Comparison of ENCODE assay signal across 1 cellular context in the genomic region with DNA sequence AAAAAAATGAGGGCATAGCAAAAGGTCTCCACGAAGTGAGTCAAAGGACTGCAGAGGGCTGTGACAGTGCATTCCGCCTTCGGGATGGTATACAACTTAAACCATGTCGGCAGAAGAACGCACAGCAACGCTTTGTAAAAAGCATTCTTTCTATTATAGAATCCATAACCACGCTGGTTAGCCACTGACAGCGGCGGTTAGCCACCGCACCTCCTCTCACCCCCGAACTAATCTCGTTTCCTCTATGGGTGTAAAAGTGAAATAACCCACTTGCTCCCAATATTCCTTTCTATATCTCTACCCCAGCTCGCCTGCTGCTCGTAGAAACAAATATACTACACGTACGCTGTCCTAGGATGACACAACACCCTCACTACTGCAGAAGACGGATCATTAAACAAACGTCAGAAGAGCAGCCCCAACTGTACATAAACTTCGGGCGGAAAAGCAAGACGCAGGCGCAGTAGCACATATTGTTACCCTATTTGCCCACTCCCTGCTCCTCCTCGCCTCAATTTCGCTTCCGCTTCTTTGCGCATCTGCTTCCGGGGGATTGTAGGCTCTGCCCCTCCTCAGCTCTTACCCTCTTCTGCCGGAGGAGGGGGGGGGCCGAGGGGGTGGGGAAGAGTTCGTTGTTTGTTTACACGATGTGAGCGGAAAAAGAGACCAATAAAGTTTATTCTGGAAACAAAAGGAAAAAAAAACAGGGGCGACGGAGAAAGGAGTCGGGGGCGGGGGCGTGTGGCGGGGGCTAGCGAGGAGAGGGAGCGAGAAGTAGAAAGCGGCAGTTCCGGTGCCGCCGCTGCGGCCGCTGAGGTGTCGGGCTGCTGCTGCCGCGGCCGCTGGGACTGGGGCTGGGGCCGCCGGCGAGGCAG.
A peak's percentile ranks its signal among the peaks of the same experiment; 100 is the strongest.
TF ChIP-seq lines count a peak whose summit lies in the region.

A gene (plus strand): TSS at position 787 of the 875 bp plus-strand sequence. CDS start 50,469 bp downstream, outside the sequence.

TF ChIP-seq in HEK293, 187 proteins besides CTCF, POLR2A, EP300 and RAD21 (continued from another document and continues in another):
- TF ChIP-seq, protein P1, sequence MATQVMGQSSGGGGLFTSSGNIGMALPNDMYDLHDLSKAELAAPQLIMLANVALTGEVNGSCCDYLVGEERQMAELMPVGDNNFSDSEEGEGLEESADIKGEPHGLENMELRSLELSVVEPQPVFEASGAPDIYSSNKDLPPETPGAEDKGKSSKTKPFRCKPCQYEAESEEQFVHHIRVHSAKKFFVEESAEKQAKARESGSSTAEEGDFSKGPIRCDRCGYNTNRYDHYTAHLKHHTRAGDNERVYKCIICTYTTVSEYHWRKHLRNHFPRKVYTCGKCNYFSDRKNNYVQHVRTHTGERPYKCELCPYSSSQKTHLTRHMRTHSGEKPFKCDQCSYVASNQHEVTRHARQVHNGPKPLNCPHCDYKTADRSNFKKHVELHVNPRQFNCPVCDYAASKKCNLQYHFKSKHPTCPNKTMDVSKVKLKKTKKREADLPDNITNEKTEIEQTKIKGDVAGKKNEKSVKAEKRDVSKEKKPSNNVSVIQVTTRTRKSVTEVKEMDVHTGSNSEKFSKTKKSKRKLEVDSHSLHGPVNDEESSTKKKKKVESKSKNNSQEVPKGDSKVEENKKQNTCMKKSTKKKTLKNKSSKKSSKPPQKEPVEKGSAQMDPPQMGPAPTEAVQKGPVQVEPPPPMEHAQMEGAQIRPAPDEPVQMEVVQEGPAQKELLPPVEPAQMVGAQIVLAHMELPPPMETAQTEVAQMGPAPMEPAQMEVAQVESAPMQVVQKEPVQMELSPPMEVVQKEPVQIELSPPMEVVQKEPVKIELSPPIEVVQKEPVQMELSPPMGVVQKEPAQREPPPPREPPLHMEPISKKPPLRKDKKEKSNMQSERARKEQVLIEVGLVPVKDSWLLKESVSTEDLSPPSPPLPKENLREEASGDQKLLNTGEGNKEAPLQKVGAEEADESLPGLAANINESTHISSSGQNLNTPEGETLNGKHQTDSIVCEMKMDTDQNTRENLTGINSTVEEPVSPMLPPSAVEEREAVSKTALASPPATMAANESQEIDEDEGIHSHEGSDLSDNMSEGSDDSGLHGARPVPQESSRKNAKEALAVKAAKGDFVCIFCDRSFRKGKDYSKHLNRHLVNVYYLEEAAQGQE (tag by site-specific recombination; IDR thresholded peaks at IDR 0.05): 0 out of 2 replicates have a peak, but pooled peaks have one; percentile 11
- TF ChIP-seq ZNF311 (tag by site-specific recombination; IDR thresholded peaks at IDR 0.05; ENCODE audit: borderline replicate concordance): no peak
- TF ChIP-seq ZNF561 (tag by site-specific recombination; IDR thresholded peaks at IDR 0.05; ENCODE audit: borderline replicate concordance): peak; percentile 74; the same call in 1 of the 2 replicates
- TF ChIP-seq ZNF660 (tag by site-specific recombination; IDR thresholded peaks at IDR 0.05): no peak; the same call in 1 of the 2 replicates
- TF ChIP-seq ZNF501 (tag by site-specific recombination; IDR thresholded peaks at IDR 0.05): no peak; the same call in 1 of the 2 replicates
- TF ChIP-seq, protein P2, sequence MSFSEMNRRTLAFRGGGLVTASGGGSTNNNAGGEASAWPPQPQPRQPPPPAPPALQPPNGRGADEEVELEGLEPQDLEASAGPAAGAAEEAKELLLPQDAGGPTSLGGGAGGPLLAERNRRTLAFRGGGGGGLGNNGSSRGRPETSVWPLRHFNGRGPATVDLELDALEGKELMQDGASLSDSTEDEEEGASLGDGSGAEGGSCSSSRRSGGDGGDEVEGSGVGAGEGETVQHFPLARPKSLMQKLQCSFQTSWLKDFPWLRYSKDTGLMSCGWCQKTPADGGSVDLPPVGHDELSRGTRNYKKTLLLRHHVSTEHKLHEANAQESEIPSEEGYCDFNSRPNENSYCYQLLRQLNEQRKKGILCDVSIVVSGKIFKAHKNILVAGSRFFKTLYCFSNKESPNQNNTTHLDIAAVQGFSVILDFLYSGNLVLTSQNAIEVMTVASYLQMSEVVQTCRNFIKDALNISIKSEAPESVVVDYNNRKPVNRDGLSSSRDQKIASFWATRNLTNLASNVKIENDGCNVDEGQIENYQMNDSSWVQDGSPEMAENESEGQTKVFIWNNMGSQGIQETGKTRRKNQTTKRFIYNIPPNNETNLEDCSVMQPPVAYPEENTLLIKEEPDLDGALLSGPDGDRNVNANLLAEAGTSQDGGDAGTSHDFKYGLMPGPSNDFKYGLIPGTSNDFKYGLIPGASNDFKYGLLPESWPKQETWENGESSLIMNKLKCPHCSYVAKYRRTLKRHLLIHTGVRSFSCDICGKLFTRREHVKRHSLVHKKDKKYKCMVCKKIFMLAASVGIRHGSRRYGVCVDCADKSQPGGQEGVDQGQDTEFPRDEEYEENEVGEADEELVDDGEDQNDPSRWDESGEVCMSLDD (tag by site-specific recombination; IDR thresholded peaks at IDR 0.05): peak; percentile 71
- peak; percentile 27; the same call in 1 of the 2 replicates for TF ChIP-seq KLF9 (tag by site-specific recombination; IDR thresholded peaks at IDR 0.05; ENCODE audit: low read depth)
- TF ChIP-seq ZNF324 (tag by site-specific recombination; IDR thresholded peaks at IDR 0.05): 0 out of 2 replicates have a peak, but pooled peaks have one; percentile 7
- no peak for TF ChIP-seq ZNF211 (tag by site-specific recombination; IDR thresholded peaks at IDR 0.05; ENCODE audit: low read depth)
- TF ChIP-seq, protein P3, sequence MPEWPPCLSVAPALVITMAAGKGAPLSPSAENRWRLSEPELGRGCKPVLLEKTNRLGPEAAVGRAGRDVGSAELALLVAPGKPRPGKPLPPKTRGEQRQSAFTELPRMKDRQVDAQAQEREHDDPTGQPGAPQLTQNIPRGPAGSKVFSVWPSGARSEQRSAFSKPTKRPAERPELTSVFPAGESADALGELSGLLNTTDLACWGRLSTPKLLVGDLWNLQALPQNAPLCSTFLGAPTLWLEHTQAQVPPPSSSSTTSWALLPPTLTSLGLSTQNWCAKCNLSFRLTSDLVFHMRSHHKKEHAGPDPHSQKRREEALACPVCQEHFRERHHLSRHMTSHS (tag by site-specific recombination; IDR thresholded peaks at IDR 0.05): no peak
- TF ChIP-seq ZNF624 (tag by site-specific recombination; IDR thresholded peaks at IDR 0.05): no peak
- no peak for TF ChIP-seq ZNF214 (tag by site-specific recombination; IDR thresholded peaks at IDR 0.05; ENCODE audit: borderline replicate concordance)
- TF ChIP-seq KLF7 (tag by site-specific recombination; IDR thresholded peaks at IDR 0.05; ENCODE audit: borderline replicate concordance): no peak
- TF ChIP-seq, protein P4, sequence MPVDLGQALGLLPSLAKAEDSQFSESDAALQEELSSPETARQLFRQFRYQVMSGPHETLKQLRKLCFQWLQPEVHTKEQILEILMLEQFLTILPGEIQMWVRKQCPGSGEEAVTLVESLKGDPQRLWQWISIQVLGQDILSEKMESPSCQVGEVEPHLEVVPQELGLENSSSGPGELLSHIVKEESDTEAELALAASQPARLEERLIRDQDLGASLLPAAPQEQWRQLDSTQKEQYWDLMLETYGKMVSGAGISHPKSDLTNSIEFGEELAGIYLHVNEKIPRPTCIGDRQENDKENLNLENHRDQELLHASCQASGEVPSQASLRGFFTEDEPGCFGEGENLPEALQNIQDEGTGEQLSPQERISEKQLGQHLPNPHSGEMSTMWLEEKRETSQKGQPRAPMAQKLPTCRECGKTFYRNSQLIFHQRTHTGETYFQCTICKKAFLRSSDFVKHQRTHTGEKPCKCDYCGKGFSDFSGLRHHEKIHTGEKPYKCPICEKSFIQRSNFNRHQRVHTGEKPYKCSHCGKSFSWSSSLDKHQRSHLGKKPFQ (tag by site-specific recombination; IDR thresholded peaks at IDR 0.05): no peak
- no peak for TF ChIP-seq ZNF654 (tag by site-specific recombination; IDR thresholded peaks at IDR 0.05; ENCODE audit: low read depth)
- TF ChIP-seq HOXA7 (CRISPR knock-in tag; IDR thresholded peaks at IDR 0.05; ENCODE audit: borderline replicate concordance): no peak
- TF ChIP-seq ZNF843 (tag by site-specific recombination; IDR thresholded peaks at IDR 0.05): no peak
- TF ChIP-seq RBAK (tag by site-specific recombination; IDR thresholded peaks at IDR 0.05): no peak
- peak; percentile 95 for TF ChIP-seq ZBTB21 (tag by site-specific recombination; IDR thresholded peaks at IDR 0.05)
- TF ChIP-seq, protein P5, sequence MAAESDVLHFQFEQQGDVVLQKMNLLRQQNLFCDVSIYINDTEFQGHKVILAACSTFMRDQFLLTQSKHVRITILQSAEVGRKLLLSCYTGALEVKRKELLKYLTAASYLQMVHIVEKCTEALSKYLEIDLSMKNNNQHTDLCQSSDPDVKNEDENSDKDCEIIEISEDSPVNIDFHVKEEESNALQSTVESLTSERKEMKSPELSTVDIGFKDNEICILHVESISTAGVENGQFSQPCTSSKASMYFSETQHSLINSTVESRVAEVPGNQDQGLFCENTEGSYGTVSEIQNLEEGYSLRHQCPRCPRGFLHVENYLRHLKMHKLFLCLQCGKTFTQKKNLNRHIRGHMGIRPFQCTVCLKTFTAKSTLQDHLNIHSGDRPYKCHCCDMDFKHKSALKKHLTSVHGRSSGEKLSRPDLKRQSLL (tag by site-specific recombination; IDR thresholded peaks at IDR 0.05): no peak
- TF ChIP-seq ZNF791 (tag by site-specific recombination; IDR thresholded peaks at IDR 0.05): no peak
- peak; percentile 36; the same call in 1 of the 2 replicates for TF ChIP-seq ZNF335 (tag by site-specific recombination; conservative IDR thresholded peaks at IDR 0.05)
- TF ChIP-seq ZNF394 (tag by site-specific recombination; IDR thresholded peaks at IDR 0.05; ENCODE audit: borderline replicate concordance): peak; percentile 42; the same call in 1 of the 2 replicates
- TF ChIP-seq FEZF1 (tag by site-specific recombination; IDR thresholded peaks at IDR 0.05): no peak
- no peak for TF ChIP-seq ZNF677 (tag by site-specific recombination; IDR thresholded peaks at IDR 0.05)
- TF ChIP-seq ZNF140 (tag by site-specific recombination; IDR thresholded peaks at IDR 0.05): no peak
- peak; percentile 40 for TF ChIP-seq ZBTB17 (tag by site-specific recombination; IDR thresholded peaks at IDR 0.05)
- TF ChIP-seq ZSCAN30 (tag by site-specific recombination; IDR thresholded peaks at IDR 0.05): 0 out of 2 replicates have a peak, but pooled peaks have one; percentile 8
- TF ChIP-seq, protein P6, sequence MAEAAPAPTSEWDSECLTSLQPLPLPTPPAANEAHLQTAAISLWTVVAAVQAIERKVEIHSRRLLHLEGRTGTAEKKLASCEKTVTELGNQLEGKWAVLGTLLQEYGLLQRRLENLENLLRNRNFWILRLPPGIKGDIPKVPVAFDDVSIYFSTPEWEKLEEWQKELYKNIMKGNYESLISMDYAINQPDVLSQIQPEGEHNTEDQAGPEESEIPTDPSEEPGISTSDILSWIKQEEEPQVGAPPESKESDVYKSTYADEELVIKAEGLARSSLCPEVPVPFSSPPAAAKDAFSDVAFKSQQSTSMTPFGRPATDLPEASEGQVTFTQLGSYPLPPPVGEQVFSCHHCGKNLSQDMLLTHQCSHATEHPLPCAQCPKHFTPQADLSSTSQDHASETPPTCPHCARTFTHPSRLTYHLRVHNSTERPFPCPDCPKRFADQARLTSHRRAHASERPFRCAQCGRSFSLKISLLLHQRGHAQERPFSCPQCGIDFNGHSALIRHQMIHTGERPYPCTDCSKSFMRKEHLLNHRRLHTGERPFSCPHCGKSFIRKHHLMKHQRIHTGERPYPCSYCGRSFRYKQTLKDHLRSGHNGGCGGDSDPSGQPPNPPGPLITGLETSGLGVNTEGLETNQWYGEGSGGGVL (tag by site-specific recombination; IDR thresholded peaks at IDR 0.05): peak; percentile 74
- 0 out of 2 replicates have a peak, but pooled peaks have one; percentile 7 for TF ChIP-seq KLF8 (tag by site-specific recombination; IDR thresholded peaks at IDR 0.05)
- TF ChIP-seq GLI2 (tag by site-specific recombination; IDR thresholded peaks at IDR 0.05; ENCODE audit: borderline replicate concordance, low read depth): no peak
- TF ChIP-seq, protein P7, sequence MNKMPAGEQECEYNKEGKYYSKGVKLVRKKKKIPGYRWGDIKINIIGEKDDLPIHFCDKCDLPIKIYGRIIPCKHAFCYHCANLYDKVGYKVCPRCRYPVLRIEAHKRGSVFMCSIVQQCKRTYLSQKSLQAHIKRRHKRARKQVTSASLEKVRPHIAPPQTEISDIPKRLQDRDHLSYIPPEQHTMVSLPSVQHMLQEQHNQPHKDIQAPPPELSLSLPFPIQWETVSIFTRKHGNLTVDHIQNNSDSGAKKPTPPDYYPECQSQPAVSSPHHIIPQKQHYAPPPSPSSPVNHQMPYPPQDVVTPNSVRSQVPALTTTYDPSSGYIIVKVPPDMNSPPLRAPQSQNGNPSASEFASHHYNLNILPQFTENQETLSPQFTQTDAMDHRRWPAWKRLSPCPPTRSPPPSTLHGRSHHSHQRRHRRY (tag by site-specific recombination; IDR thresholded peaks at IDR 0.05): no peak
- TF ChIP-seq ZNF521 (tag by site-specific recombination; IDR thresholded peaks at IDR 0.05): no peak
- TF ChIP-seq, protein P8, sequence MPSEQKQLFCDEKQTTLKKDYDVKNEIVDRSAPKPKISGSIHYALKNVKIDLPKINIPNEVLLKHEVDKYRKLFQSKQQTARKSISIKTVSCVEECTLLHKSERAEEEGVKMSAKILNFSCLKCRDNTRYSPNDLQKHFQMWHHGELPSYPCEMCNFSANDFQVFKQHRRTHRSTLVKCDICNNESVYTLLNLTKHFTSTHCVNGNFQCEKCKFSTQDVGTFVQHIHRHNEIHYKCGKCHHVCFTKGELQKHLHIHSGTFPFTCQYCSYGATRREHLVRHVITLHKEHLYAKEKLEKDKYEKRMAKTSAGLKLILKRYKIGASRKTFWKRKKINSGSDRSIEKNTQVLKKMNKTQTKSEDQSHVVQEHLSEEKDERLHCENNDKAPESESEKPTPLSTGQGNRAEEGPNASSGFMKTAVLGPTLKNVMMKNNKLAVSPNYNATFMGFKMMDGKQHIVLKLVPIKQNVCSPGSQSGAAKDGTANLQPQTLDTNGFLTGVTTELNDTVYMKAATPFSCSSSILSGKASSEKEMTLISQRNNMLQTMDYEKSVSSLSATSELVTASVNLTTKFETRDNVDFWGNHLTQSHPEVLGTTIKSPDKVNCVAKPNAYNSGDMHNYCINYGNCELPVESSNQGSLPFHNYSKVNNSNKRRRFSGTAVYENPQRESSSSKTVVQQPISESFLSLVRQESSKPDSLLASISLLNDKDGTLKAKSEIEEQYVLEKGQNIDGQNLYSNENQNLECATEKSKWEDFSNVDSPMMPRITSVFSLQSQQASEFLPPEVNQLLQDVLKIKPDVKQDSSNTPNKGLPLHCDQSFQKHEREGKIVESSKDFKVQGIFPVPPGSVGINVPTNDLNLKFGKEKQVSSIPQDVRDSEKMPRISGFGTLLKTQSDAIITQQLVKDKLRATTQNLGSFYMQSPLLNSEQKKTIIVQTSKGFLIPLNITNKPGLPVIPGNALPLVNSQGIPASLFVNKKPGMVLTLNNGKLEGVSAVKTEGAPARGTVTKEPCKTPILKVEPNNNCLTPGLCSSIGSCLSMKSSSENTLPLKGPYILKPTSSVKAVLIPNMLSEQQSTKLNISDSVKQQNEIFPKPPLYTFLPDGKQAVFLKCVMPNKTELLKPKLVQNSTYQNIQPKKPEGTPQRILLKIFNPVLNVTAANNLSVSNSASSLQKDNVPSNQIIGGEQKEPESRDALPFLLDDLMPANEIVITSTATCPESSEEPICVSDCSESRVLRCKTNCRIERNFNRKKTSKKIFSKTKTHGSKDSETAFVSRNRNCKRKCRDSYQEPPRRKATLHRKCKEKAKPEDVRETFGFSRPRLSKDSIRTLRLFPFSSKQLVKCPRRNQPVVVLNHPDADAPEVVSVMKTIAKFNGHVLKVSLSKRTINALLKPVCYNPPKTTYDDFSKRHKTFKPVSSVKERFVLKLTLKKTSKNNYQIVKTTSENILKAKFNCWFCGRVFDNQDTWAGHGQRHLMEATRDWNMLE (tag by site-specific recombination; conservative IDR thresholded peaks at IDR 0.05; ENCODE audit: low read depth): peak; percentile 91
- TF ChIP-seq EGR2 (tag by site-specific recombination; IDR thresholded peaks at IDR 0.05; ENCODE audit: low read depth): 0 out of 2 replicates have a peak, but pooled peaks have one; percentile 16
- TF ChIP-seq ZNF292 (tag by site-specific recombination; IDR thresholded peaks at IDR 0.05; ENCODE audit: borderline replicate concordance, low read depth): no peak
- no peak for TF ChIP-seq REPIN1 (tag by site-specific recombination; IDR thresholded peaks at IDR 0.05; ENCODE audit: low read depth)
